8 cellular contexts compared by ENCODE assay signal in the genomic region with DNA sequence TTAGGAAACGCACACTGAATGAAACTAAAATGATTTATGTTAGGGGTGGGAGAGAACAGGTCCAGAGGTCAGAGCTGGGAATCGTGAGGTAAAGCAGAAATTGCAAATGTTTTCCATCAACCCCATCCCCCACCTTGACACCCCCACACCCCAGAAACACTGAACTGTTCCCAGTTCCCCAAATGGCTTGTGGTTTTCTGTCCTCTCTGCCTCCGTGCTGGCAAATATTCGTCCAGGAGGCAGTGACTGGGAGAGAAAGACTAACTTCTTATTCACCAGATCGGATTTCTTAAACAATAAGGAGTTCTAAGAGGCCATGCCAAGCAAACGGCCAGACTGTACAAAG. TPM values are rescaled to one million over a fixed set of nuclear protein-coding genes. Genes with fewer than 3 reads are reported as not detected.
DNase-seq lines count a peak whose midpoint lies in the region; ATAC-seq and TF ChIP-seq lines count a peak whose summit lies in the region.

No MANE protein-coding gene starts in this region.

- H3K27me3 ChIP-seq in GM06990 (replicated peaks; ENCODE audit: control insufficient read depth, insufficient read depth, low read length) (no peaks in the 10 kb centered on the region), SU-DHL-6 (ENCODE audit: low read length) (no peaks in the 10 kb centered on the region), prostate gland (replicated peaks; ENCODE audit: insufficient read depth) (no peaks in the 10 kb centered on the region)

- peaks cover 8% of the 10 kb centered on the region for H3K4me1 ChIP-seq in prostate gland (replicated peaks)

- no peaks in the 10 kb centered on the region for H3K79me2 ChIP-seq in SU-DHL-6 (ENCODE audit: insufficient read depth, low read length)

- peak overlapping the region; percentile 63 for H3K9ac ChIP-seq in SU-DHL-6 (ENCODE audit: low read length)

- peak overlapping the region; percentile 81 for H3K4me3 ChIP-seq in GM06990 (replicated peaks; ENCODE audit: low read depth, low read length)
- H3K4me3 ChIP-seq in SU-DHL-6 (ENCODE audit: insufficient read depth, low read length, poor library complexity, severe bottlenecking): peak overlapping the region; percentile 74
- H3K4me3 ChIP-seq in fibroblast of mammary gland (ENCODE audit: control insufficient read depth, low read depth, low read length): peak overlapping the region; percentile 64
- H3K4me3 ChIP-seq in prostate gland: peak overlapping the region; percentile 51 to 72

- H3F3A ChIP-seq in SU-DHL-6 (ENCODE audit: insufficient read depth): no peaks in the 10 kb centered on the region

- H2AFZ ChIP-seq in SU-DHL-6 (ENCODE audit: low read depth, low read length, severe bottlenecking): peak overlapping the region; percentile 80

- no peaks in the 10 kb centered on the region for H3K9me2 ChIP-seq in SU-DHL-6 (replicated peaks; ENCODE audit: insufficient read depth, low read length)

- H3K27ac ChIP-seq in SU-DHL-6 (ENCODE audit: low read depth, low read length) (no peak overlapping the region), prostate gland (peak overlapping the region; percentile 74 to 76)

- whole genome bisulfite sequencing in prostate gland: 3% methylated on average over 6 of the region's 6 CpGs

- H3K9me3 ChIP-seq in SU-DHL-6 (ENCODE audit: insufficient read depth, low read length) (no peaks in the 10 kb centered on the region), prostate gland (no peaks in the 10 kb centered on the region)

- H3K4me2 ChIP-seq in SU-DHL-6 (ENCODE audit: low read depth, low read length, poor library complexity, severe bottlenecking): peak overlapping the region; percentile 95

- H4K20me1 ChIP-seq in SU-DHL-6 (ENCODE audit: low read depth, low read length): no peaks in the 10 kb centered on the region

- TF ChIP-seq CTCF in GM06990 (IDR thresholded peaks at IDR 0.05; ENCODE audit: insufficient read depth, low read length, poor library complexity, severe bottlenecking) (no peak), SU-DHL-6 (IDR thresholded peaks at IDR 0.05; ENCODE audit: insufficient read depth, low read length, poor library complexity, severe bottlenecking) (no peak), fibroblast of mammary gland (conservative IDR thresholded peaks at IDR 0.05; ENCODE audit: control insufficient read depth, insufficient read depth, low read depth, low read length) (no peak), prostate gland (IDR thresholded peaks at IDR 0.05) (no peak)

- ATAC-seq in HG02588 (IDR thresholded peaks at IDR 0.05; ENCODE audit: unreplicated experiment) (no peak), GM19035 (IDR thresholded peaks at IDR 0.05; ENCODE audit: unreplicated experiment) (no peak), GM19467 (IDR thresholded peaks at IDR 0.05; ENCODE audit: unreplicated experiment) (no peak)

- peaks cover 5% of the 10 kb centered on the region for H3K36me3 ChIP-seq in GM06990 (ENCODE audit: control insufficient read depth, insufficient read depth, low read length)
- no peaks in the 10 kb centered on the region for H3K36me3 ChIP-seq in SU-DHL-6 (ENCODE audit: low read length)
- H3K36me3 ChIP-seq in prostate gland: no peaks in the 10 kb centered on the region

- TF ChIP-seq POLR2A in prostate gland (IDR thresholded peaks at IDR 0.05): no peak

- intact Hi-C loops in prostate gland (cut with DNase I): loop anchor here (2.0 to 10.0 kb wide), 3 partner anchors 16 to 574 kb away; partner anchors contain the start of genes CXCL12 and ZNF22

- DNase-seq in GM06990 (ENCODE audit: extremely low read depth, insufficient read length) (no peak), fibroblast of mammary gland (ENCODE audit: low read depth) (no peak), prostate gland (ENCODE audit: low spot score) (no peak), NCI-H510A treated with DMSO at 0.1 percent for 48 hours (lab: John Stamatoyannopoulos, UW) (no peak)

RNA-seq across cellular contexts. Expression of gene RASSF4, which starts 0.7 kb away (rescaled TPM):
- total RNA-seq in prostate gland: 10 to 100 TPM in 1 of 2 donors, 1 to 10 TPM in 1; 6.1 to 31.0 TPM

RNA-seq across cellular contexts. Expression of gene DEPP1, which starts 19.7 kb away (rescaled TPM):
- total RNA-seq in prostate gland: 100 to 1,000 TPM in 1 of 2 donors, 10 to 100 TPM in 1; 27.2 to 144 TPM

RNA-seq across cellular contexts. Expression of gene ZNF22, which starts 41.9 kb away (rescaled TPM):
- total RNA-seq in prostate gland: 10 to 100 TPM; 15.8 to 24.2 TPM

RNA-seq across cellular contexts. Expression of gene TMEM72, which starts 47.7 kb away (rescaled TPM):
- total RNA-seq in prostate gland: 1 to 10 TPM in 1 of 2 donors, not detected in 1; 1.6 TPM
